31 cellular contexts compared by ENCODE assay signal in genomic region chr18:46546111-46546640, GRCh38.
"Had no signal": no experiment of that assay in that cellular context is flagged by ENCODE, and none has a peak within 500 bp of the region (broad histone marks: within the 10 kb centered on the region; RNA-seq: fewer than 3 reads in every experiment).

No MANE protein-coding gene starts in this region.

- H3K27ac Mint-ChIP-seq: activated CD4-positive, alpha-beta memory T cell treated with anti-CD3 and anti-CD28 coated beads for 36 hours; activated CD4-positive, alpha-beta T cell treated with anti-CD3 and anti-CD28 coated beads, Interleukin-2, amount 10 ng/mL, durations not matched to agents 24 days and 14 days; activated T-cell treated with anti-CD3 and anti-CD28 coated beads, Interleukin-2, amount 50 U/mL, for 24 hours; activated T-helper 17 cell treated with anti-CD3 and anti-CD28 coated beads, Interleukin-2, amount 50 U/mL, for 72 hours; dendritic cell treated with granulocyte-macrophage colony-stimulating factor and Interleukin-4, amounts not matched to agents 40 ng/mL and 50 ng/mL, for 4 days; mesothelial cell of epicardium; naive thymus-derived CD4-positive, alpha-beta T cell; T-helper 1 cell treated with Interleukin-12 subunit alpha and Interleukin-12 subunit beta and Interleukin-4 antibody, amounts not matched to agents 30 μg/mL and 1 μg/mL, for 36 hours had no signal

- H3K4me1 ChIP-seq: esophagus squamous epithelium, gastrocnemius medialis, right atrium auricular region, spleen, tibial nerve had no signal

- H3K4me1 Mint-ChIP-seq: activated T-helper 17 cell treated with anti-CD3 and anti-CD28 coated beads, Interleukin-2, amount 50 U/mL, for 72 hours; central memory CD8-positive, alpha-beta T cell; mesothelial cell of epicardium had no signal

- H3K4me3 ChIP-seq: esophagus squamous epithelium, gastrocnemius medialis, right atrium auricular region, spleen, tibial nerve had no signal

- DNase-seq: activated CD4-positive, alpha-beta memory T cell treated with anti-CD3 and anti-CD28 coated beads for 36 hours; activated CD4-positive, alpha-beta T cell treated with anti-CD3 and anti-CD28 coated beads, Interleukin-2, amount 10 ng/mL, durations not matched to agents 24 days and 14 days; activated CD8-positive, alpha-beta memory T cell treated with anti-CD3 and anti-CD28 coated beads, Interleukin-2, amount 50 U/mL, for 48 hours; activated gamma-delta T cell treated with Interleukin-2 at 50 U/mL for 16 hours; activated naive CD4-positive, alpha-beta T cell treated with anti-CD3 and anti-CD28 coated beads, Interleukin-2, amount 50 U/mL, for 16 hours; activated T-cell treated with anti-CD3 and anti-CD28 coated beads, Interleukin-2, amount 50 U/mL, for 24 hours; amniotic stem cell; effector CD4-positive, alpha-beta T cell; esophagus squamous epithelium; gastrocnemius medialis; glutamatergic neuron; hippocampal formation; immature natural killer cell; kidney; left colon; mammary epithelial cell; naive thymus-derived CD4-positive, alpha-beta T cell; spleen; stimulated activated CD4-positive, alpha-beta T cell treated with anti-CD3 and anti-CD28 coated beads, Interleukin-2, amount 100 ng/mL, for 48 hours; stimulated activated naive CD4-positive, alpha-beta T cell treated with Interleukin-2 at 50 U/mL for 16 hours; T-helper 9 cell had no signal

- H3K9me3 ChIP-seq: esophagus squamous epithelium, gastrocnemius medialis, right atrium auricular region, tibial nerve had no signal

- H3K4me3 Mint-ChIP-seq: activated CD4-positive, alpha-beta memory T cell treated with anti-CD3 and anti-CD28 coated beads for 36 hours; activated CD4-positive, alpha-beta T cell treated with anti-CD3 and anti-CD28 coated beads, Interleukin-2, amount 10 ng/mL, durations not matched to agents 24 days and 14 days; activated T-cell treated with anti-CD3 and anti-CD28 coated beads, Interleukin-2, amount 50 U/mL, for 24 hours; activated T-helper 17 cell treated with anti-CD3 and anti-CD28 coated beads, Interleukin-2, amount 50 U/mL, for 72 hours; central memory CD8-positive, alpha-beta T cell; dendritic cell treated with granulocyte-macrophage colony-stimulating factor and Interleukin-4, amounts not matched to agents 40 ng/mL and 50 ng/mL, for 4 days; immature natural killer cell; mesothelial cell of epicardium; naive thymus-derived CD4-positive, alpha-beta T cell; T-helper 1 cell treated with Interleukin-12 subunit alpha and Interleukin-12 subunit beta and Interleukin-4 antibody, amounts not matched to agents 30 μg/mL and 1 μg/mL, for 36 hours had no signal

- H3K36me3 Mint-ChIP-seq: activated CD4-positive, alpha-beta memory T cell treated with anti-CD3 and anti-CD28 coated beads for 36 hours; immature natural killer cell; mesothelial cell of epicardium had no signal

- H3K9me3 Mint-ChIP-seq: activated CD4-positive, alpha-beta memory T cell treated with anti-CD3 and anti-CD28 coated beads for 36 hours; activated CD4-positive, alpha-beta T cell treated with anti-CD3 and anti-CD28 coated beads, Interleukin-2, amount 10 ng/mL, durations not matched to agents 24 days and 14 days; activated T-cell treated with anti-CD3 and anti-CD28 coated beads, Interleukin-2, amount 50 U/mL, for 24 hours; activated T-helper 17 cell treated with anti-CD3 and anti-CD28 coated beads, Interleukin-2, amount 50 U/mL, for 72 hours; central memory CD8-positive, alpha-beta T cell; dendritic cell treated with granulocyte-macrophage colony-stimulating factor and Interleukin-4, amounts not matched to agents 40 ng/mL and 50 ng/mL, for 4 days; mesothelial cell of epicardium; T-helper 1 cell treated with Interleukin-12 subunit alpha and Interleukin-12 subunit beta and Interleukin-4 antibody, amounts not matched to agents 30 μg/mL and 1 μg/mL, for 36 hours had no signal

- H3K27me3 Mint-ChIP-seq: dendritic cell treated with granulocyte-macrophage colony-stimulating factor and Interleukin-4, amounts not matched to agents 40 ng/mL and 50 ng/mL, for 4 days had no signal

- H3K36me3 ChIP-seq: esophagus squamous epithelium, gastrocnemius medialis, right atrium auricular region, tibial nerve had no signal

- H3K27ac ChIP-seq: epithelial cell of prostate, esophagus squamous epithelium, gastrocnemius medialis, right atrium auricular region, spleen, tibial nerve, VCaP had no signal

- H3K27me3 ChIP-seq: gastrocnemius medialis, right atrium auricular region, tibial nerve had no signal

- ATAC-seq: activated CD4-positive, CD25-positive, alpha-beta regulatory T cell treated with anti-CD3 and anti-CD28 coated beads, Interleukin-2, amount 50 U/mL, for 24 hours; activated T-helper 17 cell treated with anti-CD3 and anti-CD28 coated beads, Interleukin-2, amount 50 U/mL, for 72 hours; gastrocnemius medialis; left colon; naive thymus-derived CD4-positive, alpha-beta T cell had no signal
